14 cellular contexts compared by ENCODE assay signal in the genomic region with DNA sequence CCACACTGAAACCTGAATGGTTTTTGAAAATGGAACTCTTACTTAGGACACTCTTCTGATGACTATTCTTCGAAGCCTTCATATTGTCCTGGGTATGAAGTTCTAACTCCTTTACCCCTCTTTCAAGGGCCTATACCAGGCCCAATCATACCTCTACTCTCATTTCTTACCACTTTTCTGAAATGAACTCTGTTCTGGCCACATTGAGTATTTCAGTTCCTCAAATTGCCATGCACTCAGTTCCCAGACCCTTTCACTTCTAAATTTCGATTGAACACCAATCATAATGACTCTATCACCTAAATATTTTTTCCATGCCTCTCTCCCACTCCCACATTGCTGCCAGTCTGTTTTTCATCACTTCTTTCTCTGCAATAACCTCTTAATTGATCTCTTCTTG. TPM values are rescaled to one million over a fixed set of nuclear protein-coding genes. Genes with fewer than 3 reads are reported as not detected.
DNase-seq lines count a peak whose midpoint lies in the region; ATAC-seq, FAIRE-seq and TF ChIP-seq lines count a peak whose summit lies in the region.
"Had no signal": no experiment of that assay in that cellular context is flagged by ENCODE, and none has a peak within 500 bp of the region (broad histone marks: within the 10 kb centered on the region; RNA-seq: fewer than 3 reads in every experiment).

No MANE protein-coding gene starts in this region.

- FAIRE-seq in GM12891 (lab: Jason Lieb, UNC): peak; percentile 85

- peaks cover 5% of the 10 kb centered on the region for H3K9me3 ChIP-seq in hepatocyte (ENCODE audit: low read depth)
- H3K9me3 ChIP-seq: uterus had no signal

- H3K9me2 ChIP-seq in hepatocyte (replicated peaks; ENCODE audit: insufficient read depth): no peaks in the 10 kb centered on the region

- no peaks in the 10 kb centered on the region for H3K27me3 ChIP-seq in hepatocyte
- H3K27me3 ChIP-seq: uterus had no signal

- H3K4me3 ChIP-seq in hepatocyte: no peak overlapping the region
- no peak overlapping the region for H3K4me3 ChIP-seq in coronary artery
- H3K4me3 ChIP-seq: lung, uterus had no signal

- ATAC-seq in GM19395 (IDR thresholded peaks at IDR 0.05; ENCODE audit: unreplicated experiment) (peak; percentile 100), HG02840 (IDR thresholded peaks at IDR 0.05; ENCODE audit: low FRiP score, unreplicated experiment) (peak; percentile 94), HG03520 (IDR thresholded peaks at IDR 0.05; ENCODE audit: unreplicated experiment) (peak; percentile 100)

- WGBS in hepatocyte (ENCODE audit: low lambda C conversion rate, missing lambda C conversion rate): 80% methylated on average over 2 of the region's 2 CpGs

- H3K27ac ChIP-seq in hepatocyte: no peak overlapping the region
- H3K27ac ChIP-seq in coronary artery: no peak overlapping the region
- H3K27ac ChIP-seq: uterus, WERI-Rb-1 had no signal

- no peaks in the 10 kb centered on the region for H3K79me2 ChIP-seq in hepatocyte

- no peak overlapping the region for H2AFZ ChIP-seq in hepatocyte

- no peaks in the 10 kb centered on the region for H4K20me1 ChIP-seq in hepatocyte (ENCODE audit: insufficient read depth, poor library complexity, severe bottlenecking)

- DNase-seq in GM12891 (ENCODE audit: insufficient read length, low spot score): peak; percentile 35
- DNase-seq in hepatocyte (ENCODE audit: low spot score): no peak
- no peak for DNase-seq in NCI-H1417 treated with DMSO at 0.1 percent for 48 hours (lab: John Stamatoyannopoulos, UW)
- DNase-seq in coronary artery (ENCODE audit: low spot score): no peak
- no peak for DNase-seq in SKM-1 treated with dmso at 0.1 percent for 144 hours (lab: John Stamatoyannopoulos, UW; ENCODE audit: unreplicated experiment)
- DNase-seq: activated naive CD4-positive, alpha-beta T cell; cortex of kidney; NCI-H187 treated with DMSO at 0.1 percent for 48 hours; uterus; WERI-Rb-1 had no signal

- H3K4me1 ChIP-seq in hepatocyte (ENCODE audit: insufficient read depth): no peaks in the 10 kb centered on the region
- H3K4me1 ChIP-seq: uterus had no signal

- TF ChIP-seq CTCF in hepatocyte (IDR thresholded peaks at IDR 0.05; ENCODE audit: poor library complexity) (no peak), coronary artery (IDR thresholded peaks at IDR 0.05) (no peak)

- TF ChIP-seq POLR2A in GM12891 (IDR thresholded peaks at IDR 0.05; ENCODE audit: low read depth, low read length): no peak

- H3K36me3 ChIP-seq in hepatocyte (replicated peaks; ENCODE audit: insufficient read depth, low read depth): no peaks in the 10 kb centered on the region
- H3K36me3 ChIP-seq: uterus, WERI-Rb-1 had no signal

- H3K4me2 ChIP-seq in hepatocyte: no peak overlapping the region

TF ChIP-seq in GM12891, 5 proteins besides CTCF, POLR2A, EP300 and RAD21:
- peak; percentile 99 for TF ChIP-seq SPI1 (IDR thresholded peaks at IDR 0.05; ENCODE audit: low read depth, low read length)
- TF ChIP-seq POLR2AphosphoS5 (IDR thresholded peaks at IDR 0.05; ENCODE audit: low read depth, low read length): no peak
TF ChIP-seq in GM12891: peak in this region for 1.

RNA-seq across cellular contexts. Expression of gene LACC1, which starts 53.7 kb away (rescaled TPM):
- polyA plus RNA-seq in GM12891 (2012; ENCODE audit: low read depth, missing spikeins): 2.4 TPM
- total RNA-seq in hepatocyte: 10.3 and 11.1 TPM in 2 replicates
- 3.1 and 3.6 TPM in 2 replicates for polyA plus RNA-seq in hepatocyte

RNA-seq across cellular contexts. Expression of gene CCDC122, which starts 53.8 kb away (rescaled TPM):
- polyA plus RNA-seq in GM12891 (2012; ENCODE audit: low read depth, missing spikeins): 2.5 TPM
- total RNA-seq in hepatocyte: 5.3 and 9.0 TPM in 2 replicates
- polyA plus RNA-seq in hepatocyte: 10.3 and 14.5 TPM in 2 replicates
